Comparison of ENCODE assay signal across 10 cellular contexts in the genomic region with DNA sequence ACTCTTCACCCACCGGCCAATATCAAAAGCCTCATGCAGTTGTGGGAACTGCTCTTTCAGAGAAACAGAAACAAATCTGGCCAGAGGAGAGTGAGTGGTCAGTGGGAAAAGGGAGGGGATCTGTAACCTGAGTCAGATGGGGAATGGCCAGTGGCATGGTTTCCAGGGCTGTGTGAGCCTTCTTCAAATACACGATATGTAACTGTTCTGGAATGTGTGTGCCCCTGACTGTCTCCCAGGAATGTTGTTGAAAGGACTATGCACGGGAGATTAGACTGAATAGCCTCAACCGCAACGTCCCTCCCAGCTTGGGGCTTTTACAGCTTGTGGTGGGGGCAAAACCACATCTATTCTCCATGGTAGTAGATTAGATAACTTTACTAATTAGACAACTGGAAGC.
DNase-seq lines count a peak whose midpoint lies in the region; ATAC-seq, FAIRE-seq and TF ChIP-seq lines count a peak whose summit lies in the region.
"Had no signal": no experiment of that assay in that cellular context is flagged by ENCODE, and none has a peak within 500 bp of the region (broad histone marks: within the 10 kb centered on the region; RNA-seq: fewer than 3 reads in every experiment).

No MANE protein-coding gene starts in this region.

- TF ChIP-seq RAD21 in HepG2 (CRISPR knock-in tag; IDR thresholded peaks at IDR 0.05) = no peak

- H3K4me3 Mint-ChIP-seq in chondrocyte (ENCODE audit: unreplicated experiment) = no peak overlapping the region
- H3K4me3 Mint-ChIP-seq: CD14-positive monocyte had no signal

- no peak overlapping the region for H2AFZ ChIP-seq in HepG2 (ENCODE audit: low read length)

- TF ChIP-seq CTCF in A673 (conservative IDR thresholded peaks at IDR 0.05; ENCODE audit: low read depth, low read length) (no peak), chondrocyte (IDR thresholded peaks at IDR 0.05) (no peak), HepG2 (CRISPR knock-in tag; IDR thresholded peaks at IDR 0.05) (no peak), prostate gland (IDR thresholded peaks at IDR 0.05) (no peak)

- H3K9me3 ChIP-seq in A673 (ENCODE audit: low read depth, low read length, poor library complexity, severe bottlenecking) (no peaks in the 10 kb centered on the region), HepG2 (ENCODE audit: low read length) (no peaks in the 10 kb centered on the region), prostate gland (no peaks in the 10 kb centered on the region)
- H3K9me3 ChIP-seq: vagina had no signal

- no peaks in the 10 kb centered on the region for H3K79me2 ChIP-seq in HepG2 (ENCODE audit: insufficient read depth, low read length)

- no peaks in the 10 kb centered on the region for H3K9me3 Mint-ChIP-seq in chondrocyte (ENCODE audit: low read depth)
- H3K9me3 Mint-ChIP-seq: CD14-positive monocyte had no signal

- H3K27me3 Mint-ChIP-seq in chondrocyte (ENCODE audit: low read depth) = peaks cover 7% of the 10 kb centered on the region

- BruUV-seq in A673 (replicated peaks; lab: Mats Ljungman, UMichigan) = no TSS peak
- BruUV-seq in HepG2 (replicated peaks; lab: Mats Ljungman, UMichigan) = no TSS peak

- CTCF ChIA-PET in A673 (lab: Charles Lee) = no interaction called here
- CTCF ChIA-PET in HepG2 (lab: Yijun Ruan, JAX; ENCODE audit: low intra/inter-chr PET ratio, low total read pairs) = no interaction called here

- H3K27me3 ChIP-seq in A673 (replicated peaks; ENCODE audit: insufficient read depth, low read depth, low read length, poor library complexity) (no peaks in the 10 kb centered on the region), HepG2 (ENCODE audit: control insufficient read depth in 1 of 2, insufficient read depth in 2 of 2, low read length in 2 of 2) (no peaks in the 10 kb centered on the region), prostate gland (replicated peaks; ENCODE audit: insufficient read depth) (no peaks in the 10 kb centered on the region)
- H3K27me3 ChIP-seq: vagina had no signal

- no peak overlapping the region for H3K9ac ChIP-seq in HepG2 (ENCODE audit: insufficient read depth, low read depth, low read length)

- no peaks in the 10 kb centered on the region for H4K20me1 ChIP-seq in HepG2 (ENCODE audit: insufficient read depth, low read length)

- in situ Hi-C loops in HepG2 (cut with HindIII; ENCODE audit: extremely low pct_ligation_motif_present, low pct_unique_long_range_greater_than_20kb) = no loop called here

- FAIRE-seq in HepG2 (lab: Jason Lieb, UNC) = peak; percentile 95

- H3K4me2 ChIP-seq in HepG2 (ENCODE audit: low read depth, low read length) = peak overlapping the region; percentile 2; the same call in 1 of the 2 replicates

- no peaks in the 10 kb centered on the region for H3K36me3 Mint-ChIP-seq in chondrocyte (ENCODE audit: low read depth)
- H3K36me3 Mint-ChIP-seq: CD14-positive monocyte had no signal

- H3K4me1 ChIP-seq in A673 (ENCODE audit: insufficient read depth, low read length, poor library complexity, severe bottlenecking) (peaks cover 3% of the 10 kb centered on the region), HepG2 (ENCODE audit: insufficient read depth, low read length) (peaks cover 16% of the 10 kb centered on the region), prostate gland (replicated peaks) (no peaks in the 10 kb centered on the region)

- POLR2A ChIA-PET in A673 (lab: Charles Lee; ENCODE audit: low non-redundant PET) (no interaction called here), HepG2 (lab: Yijun Ruan, JAX) (interaction anchor here (0.6 kb wide), 1 partner anchor 247 kb away, joined by 3 read pairs; no protein-coding TSS in a partner anchor)

- peak overlapping the region; percentile 76 for H3K27ac Mint-ChIP-seq in chondrocyte (ENCODE audit: unreplicated experiment)
- H3K27ac Mint-ChIP-seq: CD14-positive monocyte had no signal

- TF ChIP-seq POLR2A in HepG2 (IDR thresholded peaks at IDR 0.05; ENCODE audit: insufficient read depth in 1 of 2, low read depth in 2 of 2, low read length in 2 of 2) (no peak), prostate gland (IDR thresholded peaks at IDR 0.05) (no peak)

- TF ChIP-seq EP300 in HepG2 (IDR thresholded peaks at IDR 0.05; ENCODE audit: low read depth in 2 of 2, low read length in 2 of 2) = peak in 1 of 2 experiments; percentile 35; a peak in 1 of 4 replicates
- TF ChIP-seq EP300 in HepG2 (CRISPR knock-in tag; IDR thresholded peaks at IDR 0.05; ENCODE audit: borderline replicate concordance) = no peak

- peaks cover 52% of the 10 kb centered on the region for H3K4me1 Mint-ChIP-seq in chondrocyte (ENCODE audit: low read depth)

- H3K4me3 ChIP-seq in A673 (ENCODE audit: low read depth, low read length, poor library complexity, severe bottlenecking) (no peak overlapping the region), HepG2 (replicated peaks in 1 of 3; ENCODE audit: insufficient read depth in 1 of 3, low read depth in 2 of 3, low read length in 3 of 3) (no peak overlapping the region), prostate gland (no peak overlapping the region)
- H3K4me3 ChIP-seq: vagina had no signal

- H3K36me3 ChIP-seq in A673 (ENCODE audit: insufficient read depth, low read length, poor library complexity, severe bottlenecking) (no peaks in the 10 kb centered on the region), HepG2 (replicated peaks in 1 of 2; ENCODE audit: control insufficient read depth in 1 of 2, insufficient read depth in 2 of 2, low read length in 2 of 2) (no peaks in the 10 kb centered on the region), prostate gland (no peaks in the 10 kb centered on the region)
- H3K36me3 ChIP-seq: vagina had no signal

- H3K27ac ChIP-seq in A673 (ENCODE audit: low read depth, low read length, poor library complexity, severe bottlenecking) (no peak overlapping the region), HepG2 (ENCODE audit: extremely low read length, insufficient read depth, low read length) (no peak overlapping the region), prostate gland (no peak overlapping the region)
- H3K27ac ChIP-seq: vagina had no signal

- intact Hi-C loops in A673 (cut with micrococcal nuclease; ENCODE audit: unreplicated experiment) = no loop called here
- intact Hi-C loops in HepG2 (cut with micrococcal nuclease; ENCODE audit: unreplicated experiment) = loop anchor here (5.0 kb wide), 2 partner anchors 35 kb away; no protein-coding TSS in a partner anchor
- intact Hi-C loops in prostate gland (cut with DNase I) = loop anchor here (5.0 to 10.0 kb wide), 2 partner anchors 35 to 177 kb away; partner anchors contain the start of gene ADRB2

- ATAC-seq in HepG2 = peak; percentile 99
- ATAC-seq in HG03342 (IDR thresholded peaks at IDR 0.05; ENCODE audit: unreplicated experiment) = no peak
- ATAC-seq in GM21423 (IDR thresholded peaks at IDR 0.05; ENCODE audit: unreplicated experiment) = no peak

- 0% methylated on average over 5 of the region's 5 CpGs for WGBS in HepG2 (ENCODE audit: low lambda C conversion rate)
- WGBS in prostate gland = 40% methylated on average over 5 of the region's 5 CpGs

- peak; percentile 37 for DNase-seq in A673 (ENCODE audit: low spot score)
- DNase-seq in HuH-7.5 (ENCODE audit: low spot score) = peak; percentile 27
- no peak for DNase-seq in chondrocyte (ENCODE audit: low spot score)
- peak; percentile 94 for DNase-seq in HepG2 (ENCODE audit: low spot score)
- no peak for DNase-seq in NCI-H187 treated with DMSO at 0.1 percent for 48 hours (lab: John Stamatoyannopoulos, UW)
- DNase-seq in prostate gland (ENCODE audit: low spot score) = no peak

TF ChIP-seq in HepG2, 621 proteins besides CTCF, POLR2A, EP300 and RAD21 (continues in another document):
- TF ChIP-seq ZNF770 (CRISPR knock-in tag; IDR thresholded peaks at IDR 0.05) = no peak
- no peak for TF ChIP-seq SALL2 (CRISPR knock-in tag; IDR thresholded peaks at IDR 0.05)
- no peak for TF ChIP-seq NFATC3 (CRISPR knock-in tag; IDR thresholded peaks at IDR 0.05)
- no peak for TF ChIP-seq SNRNP70 (IDR thresholded peaks at IDR 0.05; ENCODE audit: low read depth, low read length)
- no peak for TF ChIP-seq HDAC1 (CRISPR knock-in tag; IDR thresholded peaks at IDR 0.05)
- TF ChIP-seq, protein P1, sequence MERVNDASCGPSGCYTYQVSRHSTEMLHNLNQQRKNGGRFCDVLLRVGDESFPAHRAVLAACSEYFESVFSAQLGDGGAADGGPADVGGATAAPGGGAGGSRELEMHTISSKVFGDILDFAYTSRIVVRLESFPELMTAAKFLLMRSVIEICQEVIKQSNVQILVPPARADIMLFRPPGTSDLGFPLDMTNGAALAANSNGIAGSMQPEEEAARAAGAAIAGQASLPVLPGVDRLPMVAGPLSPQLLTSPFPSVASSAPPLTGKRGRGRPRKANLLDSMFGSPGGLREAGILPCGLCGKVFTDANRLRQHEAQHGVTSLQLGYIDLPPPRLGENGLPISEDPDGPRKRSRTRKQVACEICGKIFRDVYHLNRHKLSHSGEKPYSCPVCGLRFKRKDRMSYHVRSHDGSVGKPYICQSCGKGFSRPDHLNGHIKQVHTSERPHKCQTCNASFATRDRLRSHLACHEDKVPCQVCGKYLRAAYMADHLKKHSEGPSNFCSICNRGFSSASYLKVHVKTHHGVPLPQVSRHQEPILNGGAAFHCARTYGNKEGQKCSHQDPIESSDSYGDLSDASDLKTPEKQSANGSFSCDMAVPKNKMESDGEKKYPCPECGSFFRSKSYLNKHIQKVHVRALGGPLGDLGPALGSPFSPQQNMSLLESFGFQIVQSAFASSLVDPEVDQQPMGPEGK (CRISPR knock-in tag; IDR thresholded peaks at IDR 0.05) = peak; percentile 55; the same call in 1 of the 2 replicates
- TF ChIP-seq FOXK2 (IDR thresholded peaks at IDR 0.05) = no peak
- TF ChIP-seq NR1H2 (CRISPR knock-in tag; IDR thresholded peaks at IDR 0.05; ENCODE audit: borderline replicate concordance, low read depth) = no peak
- TF ChIP-seq TEAD3 (CRISPR knock-in tag; optimal IDR thresholded peaks at IDR 0.05; ENCODE audit: borderline replicate concordance) = peak; percentile 97

Comparison
In these comparisons a context has a peak if more than half of its experiments do, and no peak if none do; other contexts are left out.
1. DNase-seq: peak in A673 (single experiment), HuH-7.5 (single experiment) and HepG2 (single experiment); none in chondrocyte (single experiment), NCI-H187 treated with DMSO at 0.1 percent for 48 hours (single experiment) and prostate gland (single experiment).